Comparison of ENCODE assay signal across 9 cellular contexts in the genomic region with DNA sequence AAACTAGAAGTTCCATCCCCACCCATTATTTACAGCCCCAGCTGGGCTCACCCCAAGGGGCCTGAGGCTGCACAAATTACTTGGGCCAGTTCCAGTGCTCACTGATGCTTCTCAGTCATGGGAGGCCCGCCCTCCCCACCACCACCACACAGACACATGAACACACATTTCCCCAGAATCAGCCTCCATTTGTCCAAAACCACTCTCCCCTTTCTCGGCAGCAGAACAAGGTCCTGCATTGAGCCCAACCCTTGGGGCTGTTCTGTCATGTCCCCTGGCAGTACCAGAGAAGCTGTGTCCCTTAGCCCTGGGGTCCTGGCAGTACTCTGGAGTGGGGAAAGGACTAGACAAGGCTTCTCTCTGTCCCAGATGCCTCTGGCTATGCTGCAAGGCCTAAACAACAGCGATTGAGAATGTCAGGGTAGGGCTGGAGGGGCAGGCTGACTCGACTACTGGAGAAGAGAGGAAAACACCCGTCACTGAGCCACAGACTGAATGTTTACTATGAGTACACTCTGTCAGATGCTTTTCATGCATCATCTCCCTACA. TPM values are rescaled to one million over a fixed set of nuclear protein-coding genes. Genes with fewer than 3 reads are reported as not detected.
DNase-seq lines count a peak whose midpoint lies in the region; ATAC-seq and TF ChIP-seq lines count a peak whose summit lies in the region.
"Had no signal": no experiment of that assay in that cellular context is flagged by ENCODE, and none has a peak within 500 bp of the region (broad histone marks: within the 10 kb centered on the region; RNA-seq: fewer than 3 reads in every experiment).

No MANE protein-coding gene starts in this region.

- H3K36me3 ChIP-seq in RWPE2 (ENCODE audit: low read depth) (peaks cover 22% of the 10 kb centered on the region), BE2C (peaks cover 31% of the 10 kb centered on the region)

- H3K4me1 ChIP-seq in RWPE2 (ENCODE audit: insufficient read depth, poor library complexity, severe bottlenecking), result peaks cover 14% of the 10 kb centered on the region
- no peaks in the 10 kb centered on the region for H3K4me1 ChIP-seq in BE2C

- peak overlapping the region; percentile 65 for H3K27ac ChIP-seq in RWPE2 (ENCODE audit: poor library complexity, severe bottlenecking)

- no peak for TF ChIP-seq CTCF in RWPE2 (IDR thresholded peaks at IDR 0.05; ENCODE audit: poor library complexity, severe bottlenecking)
- no peak for TF ChIP-seq CTCF in fibroblast of villous mesenchyme (IDR thresholded peaks at IDR 0.05; ENCODE audit: insufficient read depth, low read depth, low read length)
- no peak for TF ChIP-seq CTCF in BE2C (IDR thresholded peaks at IDR 0.05; ENCODE audit: low read depth, low read length)

- ATAC-seq in RWPE2 (ENCODE audit: low read depth) (no peak), HG02623 (IDR thresholded peaks at IDR 0.05; ENCODE audit: unreplicated experiment) (no peak), HG03097 (IDR thresholded peaks at IDR 0.05; ENCODE audit: low FRiP score, unreplicated experiment) (no peak)

- H3K9me3 ChIP-seq in RWPE2 (ENCODE audit: severe bottlenecking) (no peaks in the 10 kb centered on the region), BE2C (no peaks in the 10 kb centered on the region)

- H3K4me3 ChIP-seq in RWPE2 (ENCODE audit: severe bottlenecking), result no peak overlapping the region
- H3K4me3 ChIP-seq in fibroblast of villous mesenchyme (ENCODE audit: low read depth, low read length), result no peak overlapping the region
- no peak overlapping the region for H3K4me3 ChIP-seq in BE2C (ENCODE audit: low read depth, low read length)

- H3K27me3 ChIP-seq in RWPE2 (ENCODE audit: insufficient read depth, poor library complexity, severe bottlenecking) (no peaks in the 10 kb centered on the region), BE2C (no peaks in the 10 kb centered on the region)

- DNase-seq in Ammon's horn (ENCODE audit: low spot score), result peak; percentile 95
- DNase-seq in RWPE2 (ENCODE audit: low spot score), result no peak
- peak; percentile 60 for DNase-seq in fibroblast of villous mesenchyme (ENCODE audit: low read depth)
- peak; percentile 99 for DNase-seq in pons (ENCODE audit: low spot score)
- DNase-seq in T-helper 9 cell, result no peak
- no peak for DNase-seq in BE2C
- DNase-seq: DMS79 had no signal

RNA-seq across cellular contexts. Expression of a gene that starts 21.8 kb away (rescaled TPM):
- 38.0 and 45.7 TPM in 2 replicates for total RNA-seq in fibroblast of villous mesenchyme
- polyA plus RNA-seq in BE2C (2012; ENCODE audit: insufficient read depth, insufficient read length, low read depth), result 169 TPM

RNA-seq across cellular contexts. Expression of a gene that starts 26.9 kb away (rescaled TPM):
- 29.6 and 33.2 TPM in 2 replicates for total RNA-seq in fibroblast of villous mesenchyme
- 130 TPM for polyA plus RNA-seq in BE2C (2012; ENCODE audit: insufficient read depth, insufficient read length, low read depth)

RNA-seq across cellular contexts. Expression of a gene that starts 27.2 kb away (rescaled TPM):
- 22.0 and 22.2 TPM in 2 replicates for total RNA-seq in fibroblast of villous mesenchyme
- 101 TPM for polyA plus RNA-seq in BE2C (2012; ENCODE audit: insufficient read depth, insufficient read length, low read depth)

RNA-seq across cellular contexts. Expression of a gene that starts 28.1 kb away (rescaled TPM):
- total RNA-seq in fibroblast of villous mesenchyme, result 0.86 and 1.6 TPM in 2 replicates
- not detected for polyA plus RNA-seq in BE2C (2012; ENCODE audit: insufficient read depth, insufficient read length, low read depth)

RNA-seq across cellular contexts. Expression of a gene that starts 42.7 kb away (rescaled TPM):
- total RNA-seq in fibroblast of villous mesenchyme, result 5.8 and 8.6 TPM in 2 replicates
- polyA plus RNA-seq in BE2C (2012; ENCODE audit: insufficient read depth, insufficient read length, low read depth), result 16.7 TPM

Comparison
In these comparisons a context has a peak if more than half of its experiments do, and no peak if none do; other contexts are left out.
1. DNase-seq: peak in Ammon's horn (single experiment), fibroblast of villous mesenchyme (single experiment) and pons (single experiment); none in RWPE2 (single experiment), T-helper 9 cell (single experiment) and BE2C (single experiment).